Comparison of ENCODE assay signal across 31 cellular contexts in the genomic region with DNA sequence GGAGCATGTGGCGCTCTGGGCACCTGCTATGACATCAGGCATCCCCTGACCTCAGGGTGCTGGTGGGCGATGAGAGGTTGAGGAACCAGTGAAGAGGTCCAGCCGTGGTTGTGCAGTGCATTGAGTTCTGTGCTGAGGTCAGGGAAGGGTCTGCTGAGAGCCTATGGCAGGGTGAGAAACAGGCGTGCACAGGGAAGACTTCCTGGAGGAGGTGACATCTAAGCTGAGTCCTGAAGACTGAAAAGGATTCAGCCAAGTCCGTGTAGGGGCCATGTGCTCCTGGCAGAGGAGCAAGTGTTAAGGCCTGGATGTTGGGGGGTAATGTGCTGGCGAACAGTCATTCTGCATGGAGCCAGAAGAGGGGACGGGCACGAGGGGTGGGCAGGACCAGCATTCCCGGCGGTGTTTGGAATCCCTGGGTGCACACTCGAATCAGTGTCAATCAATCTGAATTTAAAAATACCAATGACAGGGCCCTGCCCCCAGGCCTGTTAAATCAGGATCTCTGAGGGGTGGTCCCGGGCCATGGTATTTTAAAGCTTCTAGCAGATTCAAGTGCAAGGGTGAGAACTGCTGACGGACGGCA.
"Had no signal": no experiment of that assay in that cellular context is flagged by ENCODE, and none has a peak within 500 bp of the region (broad histone marks: within the 10 kb centered on the region; RNA-seq: fewer than 3 reads in every experiment).

No MANE protein-coding gene starts in this region.

- H3K4me3 Mint-ChIP-seq: activated CD4-positive, alpha-beta memory T cell treated with anti-CD3 and anti-CD28 coated beads for 36 hours; activated CD4-positive, alpha-beta T cell treated with anti-CD3 and anti-CD28 coated beads, Interleukin-2, amount 10 ng/mL, durations not matched to agents 24 days and 14 days; activated T-cell treated with anti-CD3 and anti-CD28 coated beads, Interleukin-2, amount 50 U/mL, for 24 hours; central memory CD8-positive, alpha-beta T cell; dendritic cell treated with granulocyte-macrophage colony-stimulating factor and Interleukin-4, amounts not matched to agents 40 ng/mL and 50 ng/mL, for 4 days; mesothelial cell of epicardium; naive B cell; stimulated activated memory B cell treated with anti-CD40 and anti-IgM and Interleukin-4, amounts not matched to agents 10 μg/mL and 1 μg/mL and 100 μg/mL, for 72 hours; stimulated activated naive CD8-positive, alpha-beta T cell treated with anti-CD3 and anti-CD28 coated beads, Interleukin-15, amount 100 ng/mL, for 72 hours; T-helper 1 cell treated with Interleukin-12 subunit alpha and Interleukin-12 subunit beta and Interleukin-4 antibody, amounts not matched to agents 30 μg/mL and 1 μg/mL, for 36 hours had no signal

- H3K4me3 ChIP-seq: breast epithelium, esophagus muscularis mucosa, heart left ventricle, left ventricle myocardium inferior, right lobe of liver, upper lobe of left lung, vagina had no signal

- H3K27me3 ChIP-seq: breast epithelium, esophagus muscularis mucosa, foreskin keratinocyte, right lobe of liver, upper lobe of left lung, vagina had no signal

- H3K4me1 Mint-ChIP-seq: activated CD4-positive, alpha-beta T cell treated with anti-CD3 and anti-CD28 coated beads, Interleukin-2, amount 10 ng/mL, durations not matched to agents 24 days and 14 days; central memory CD8-positive, alpha-beta T cell; naive B cell; stimulated activated memory B cell treated with anti-CD40 and anti-IgM and Interleukin-4, amounts not matched to agents 10 μg/mL and 1 μg/mL and 100 μg/mL, for 72 hours had no signal

- H3K27ac Mint-ChIP-seq: activated CD4-positive, alpha-beta memory T cell treated with anti-CD3 and anti-CD28 coated beads for 36 hours; activated CD4-positive, alpha-beta T cell treated with anti-CD3 and anti-CD28 coated beads, Interleukin-2, amount 10 ng/mL, durations not matched to agents 24 days and 14 days; activated T-cell treated with anti-CD3 and anti-CD28 coated beads, Interleukin-2, amount 50 U/mL, for 24 hours; dendritic cell treated with granulocyte-macrophage colony-stimulating factor and Interleukin-4, amounts not matched to agents 40 ng/mL and 50 ng/mL, for 4 days; naive B cell; stimulated activated memory B cell treated with anti-CD40 and anti-IgM and Interleukin-4, amounts not matched to agents 10 μg/mL and 1 μg/mL and 100 μg/mL, for 72 hours; stimulated activated naive CD8-positive, alpha-beta T cell treated with anti-CD3 and anti-CD28 coated beads, Interleukin-15, amount 100 ng/mL, for 72 hours; T-helper 1 cell treated with Interleukin-12 subunit alpha and Interleukin-12 subunit beta and Interleukin-4 antibody, amounts not matched to agents 30 μg/mL and 1 μg/mL, for 36 hours had no signal

- ATAC-seq: foreskin keratinocyte; heart left ventricle; right lobe of liver; stimulated activated memory B cell treated with anti-CD40 and anti-IgM and Interleukin-4, amounts not matched to agents 10 μg/mL and 1 μg/mL and 100 μg/mL, for 72 hours; stimulated activated naive CD8-positive, alpha-beta T cell treated with anti-CD3 and anti-CD28 coated beads, Interleukin-15, amount 100 ng/mL, for 72 hours had no signal

- H3K4me1 ChIP-seq: breast epithelium had no signal

- DNase-seq: activated CD4-positive, alpha-beta memory T cell treated with anti-CD3 and anti-CD28 coated beads for 36 hours; activated CD4-positive, alpha-beta T cell treated with anti-CD3 and anti-CD28 coated beads, Interleukin-2, amount 10 ng/mL, durations not matched to agents 24 days and 14 days; activated CD4-positive, CD25-positive, alpha-beta regulatory T cell treated with anti-CD3 and anti-CD28 coated beads, Interleukin-2, amount 50 U/mL, for 72 hours; activated CD8-positive, alpha-beta memory T cell treated with anti-CD3 and anti-CD28 coated beads, Interleukin-2, amount 50 U/mL, for 48 hours; activated gamma-delta T cell treated with Interleukin-2 at 50 U/mL for 16 hours; activated naive CD4-positive, alpha-beta T cell treated with anti-CD3 and anti-CD28 coated beads, Interleukin-2, amount 50 U/mL, for 16 hours; activated T-cell treated with anti-CD3 and anti-CD28 coated beads, Interleukin-2, amount 50 U/mL, for 24 hours; foreskin keratinocyte; heart left ventricle; kidney glomerular epithelial cell; left ventricle myocardium inferior; mammary epithelial cell; naive B cell; stimulated activated CD4-positive, alpha-beta T cell treated with anti-CD3 and anti-CD28 coated beads, Interleukin-12 subunit alpha, Interleukin-12 subunit beta, amount 100 ng/mL, for 4 hours; stimulated activated CD4-positive, alpha-beta T cell treated with anti-CD3 and anti-CD28 coated beads, Interleukin-4, amount 100 ng/mL, for 4 hours; stimulated activated CD8-positive, alpha-beta memory T cell treated with anti-CD3 and anti-CD28 coated beads, Interleukin-4, amount 100 ng/mL, for 48 hours; stimulated activated naive CD8-positive, alpha-beta T cell treated with anti-CD3 and anti-CD28 coated beads, Interleukin-15, amount 100 ng/mL, for 72 hours; substantia nigra; SW 1271; T-helper 9 cell; upper lobe of left lung; WERI-Rb-1 had no signal

- H3K9me3 ChIP-seq: breast epithelium, esophagus muscularis mucosa, heart left ventricle, left ventricle myocardium inferior, right lobe of liver, upper lobe of left lung, vagina had no signal

- H3K9me3 Mint-ChIP-seq: activated CD4-positive, alpha-beta memory T cell treated with anti-CD3 and anti-CD28 coated beads for 36 hours; activated T-cell treated with anti-CD3 and anti-CD28 coated beads, Interleukin-2, amount 50 U/mL, for 24 hours; central memory CD8-positive, alpha-beta T cell; dendritic cell treated with granulocyte-macrophage colony-stimulating factor and Interleukin-4, amounts not matched to agents 40 ng/mL and 50 ng/mL, for 4 days; mesothelial cell of epicardium; stimulated activated naive CD8-positive, alpha-beta T cell treated with anti-CD3 and anti-CD28 coated beads, Interleukin-15, amount 100 ng/mL, for 72 hours had no signal

- H3K27ac ChIP-seq: breast epithelium, esophagus muscularis mucosa, foreskin keratinocyte, heart left ventricle, left ventricle myocardium inferior, right lobe of liver, upper lobe of left lung, vagina, WERI-Rb-1 had no signal

- H3K36me3 Mint-ChIP-seq: activated CD4-positive, alpha-beta memory T cell treated with anti-CD3 and anti-CD28 coated beads for 36 hours; naive B cell; stimulated activated memory B cell treated with anti-CD40 and anti-IgM and Interleukin-4, amounts not matched to agents 10 μg/mL and 1 μg/mL and 100 μg/mL, for 72 hours had no signal

- H3K36me3 ChIP-seq: breast epithelium, heart left ventricle, left ventricle myocardium inferior, right lobe of liver, upper lobe of left lung, vagina had no signal
